Comparison of ENCODE assay signal across 8 cellular contexts in the genomic region with DNA sequence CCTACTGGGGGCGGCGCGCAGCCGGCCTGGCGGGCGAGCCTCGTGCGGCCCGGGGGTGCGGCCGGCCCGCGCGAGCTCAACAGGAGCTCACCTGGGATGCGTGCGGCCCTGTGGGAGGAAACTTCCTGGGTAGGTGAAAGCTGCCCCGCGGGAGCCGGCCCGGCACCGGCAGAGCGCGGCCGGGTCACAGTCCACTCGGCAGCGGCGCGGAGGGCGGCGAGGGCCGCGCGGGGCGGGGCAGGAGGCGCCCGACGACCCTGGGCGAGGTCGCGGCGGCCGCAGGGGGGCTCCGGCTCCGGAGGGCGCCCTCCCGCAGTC. TPM values are rescaled to one million over a fixed set of nuclear protein-coding genes. Genes with fewer than 3 reads are reported as not detected.
DNase-seq lines count a peak whose midpoint lies in the region; ATAC-seq and TF ChIP-seq lines count a peak whose summit lies in the region.

No MANE protein-coding gene starts in this region.

- CTCF ChIA-PET in activated CD8-positive, alpha-beta T cell treated with anti-CD3 and anti-CD28 coated beads, Interleukin-2, amount 10 ng/mL, durations not matched to agents 7 days and 5 days (lab: Charles Lee) = interaction anchor here (1.3 kb wide), 1 partner anchor 51 kb away, joined by 5 read pairs; no protein-coding TSS in a partner anchor

- H3K9me3 ChIP-seq in HUES64 (ENCODE audit: insufficient read depth, low read depth, low read length) (no peaks in the 10 kb centered on the region), esophagus (ENCODE audit: control insufficient read depth in 2 of 2, insufficient read depth in 1 of 2, low read depth in 1 of 2, low read length in 1 of 2) (no peaks in the 10 kb centered on the region), neural cell (ENCODE audit: low read length) (no peaks in the 10 kb centered on the region), vagina (no peaks in the 10 kb centered on the region)

- peak overlapping the region; percentile 81 for H3K4me3 ChIP-seq in HUES64 (ENCODE audit: low read length)
- H3K4me3 ChIP-seq in esophagus (ENCODE audit: low read depth in 1 of 2, low read length in 2 of 2) = peak overlapping the region; percentile 70 to 96
- H3K4me3 ChIP-seq in neural cell (ENCODE audit: low read length) = peak overlapping the region; percentile 71
- H3K4me3 ChIP-seq in vagina = peak overlapping the region; percentile 84 to 88

- H3K36me3 ChIP-seq in HUES64 (ENCODE audit: insufficient read depth, low read length) (no peaks in the 10 kb centered on the region), esophagus (ENCODE audit: control insufficient read depth in 2 of 2, insufficient read depth in 2 of 2, low read length in 1 of 2) (no peaks in the 10 kb centered on the region), neural cell (ENCODE audit: insufficient read depth, low read length) (no peaks in the 10 kb centered on the region), vagina (no peaks in the 10 kb centered on the region)

- peak overlapping the region; percentile 80 for H3K27ac Mint-ChIP-seq in activated CD8-positive, alpha-beta T cell treated with anti-CD3 and anti-CD28 coated beads, Interleukin-2, amount 10 ng/mL, durations not matched to agents 7 days and 5 days

- H3F3A ChIP-seq in neural cell (ENCODE audit: insufficient read depth, low read length, poor library complexity, severe bottlenecking) = no peaks in the 10 kb centered on the region

- DNase-seq in Daoy (ENCODE audit: low read depth) = peak; percentile 58
- DNase-seq in activated CD8-positive, alpha-beta T cell treated with anti-CD3 and anti-CD28 coated beads, Interleukin-2, amount 10 ng/mL, durations not matched to agents 7 days and 5 days = peak; percentile 65
- DNase-seq in vagina (ENCODE audit: extremely low spot score in 2 of 2) = no peak
- DNase-seq in 8988T = no peak

- no peak for TF ChIP-seq POLR2A in vagina (IDR thresholded peaks at IDR 0.05)

- no peaks in the 10 kb centered on the region for H3K9me2 ChIP-seq in neural cell (ENCODE audit: insufficient read depth, low read length)

- POLR2A ChIA-PET in activated CD8-positive, alpha-beta T cell treated with anti-CD3 and anti-CD28 coated beads, Interleukin-2, amount 10 ng/mL, durations not matched to agents 7 days and 5 days (lab: Charles Lee) = interaction anchor here (0.8 to 1.7 kb wide), 10 partner anchors 18 to 549 kb away, joined by 3 to 5 read pairs (median 4); partner anchors contain the start of genes CDKN2C and RNF11

- WGBS in HUES64 = under 1% methylated on average over 46 of the region's 46 CpGs
- 0% methylated on average over 29 to 46 of the region's 46 CpGs for WGBS in esophagus, 2 donors

- peaks cover 11% of the 10 kb centered on the region for H3K79me2 ChIP-seq in neural cell (replicated peaks; ENCODE audit: insufficient read depth, low read length)

- no peaks in the 10 kb centered on the region for H3K27me3 ChIP-seq in HUES64 (ENCODE audit: insufficient read depth, low read length)
- H3K27me3 ChIP-seq in esophagus (ENCODE audit: control insufficient read depth in 1 of 2, insufficient read depth in 2 of 2, low read length in 2 of 2) = no peaks in the 10 kb centered on the region
- peaks cover 7% of the 10 kb centered on the region for H3K27me3 ChIP-seq in neural cell (ENCODE audit: insufficient read depth, low read depth, low read length)
- H3K27me3 ChIP-seq in vagina = no peaks in the 10 kb centered on the region

- H3K4me2 ChIP-seq in neural cell (ENCODE audit: low read length) = no peak overlapping the region

- H3K9ac ChIP-seq in HUES64 (ENCODE audit: low read depth, low read length) (peak overlapping the region; percentile 88), neural cell (ENCODE audit: low read length) (peak overlapping the region; percentile 43)

- H3K4me1 ChIP-seq in HUES64 (ENCODE audit: insufficient read depth, low read length) (peaks cover 18% of the 10 kb centered on the region), esophagus (ENCODE audit: control insufficient read depth in 2 of 2, insufficient read depth in 2 of 2, low read length in 1 of 2) (peaks cover 0 to 2% of the 10 kb centered on the region in 2 donors), vagina (peaks cover 46% of the 10 kb centered on the region)

- H4K20me1 ChIP-seq in neural cell (ENCODE audit: insufficient read depth) = no peaks in the 10 kb centered on the region

- intact Hi-C loops in vagina (cut with DNase I) = no loop called here

- H3K4me3 Mint-ChIP-seq in activated CD8-positive, alpha-beta T cell treated with anti-CD3 and anti-CD28 coated beads, Interleukin-2, amount 10 ng/mL, durations not matched to agents 7 days and 5 days = peak overlapping the region; percentile 80

- H3K27ac ChIP-seq in HUES64 (ENCODE audit: low read depth, low read length) (peak overlapping the region; percentile 89; the same call in 1 of the 2 replicates), esophagus (ENCODE audit: low read depth in 2 of 2, low read length in 1 of 2) (peak overlapping the region; percentile 90 to 99), neural cell (ENCODE audit: low read length) (no peak overlapping the region), vagina (peak overlapping the region; percentile 90)

- TF ChIP-seq RAD21 in neural cell (conservative IDR thresholded peaks at IDR 0.05) = no peak

- H2AFZ ChIP-seq in neural cell (ENCODE audit: low read depth, low read length) = no peak overlapping the region

- TF ChIP-seq CTCF in neural cell (IDR thresholded peaks at IDR 0.05; ENCODE audit: poor library complexity, severe bottlenecking) (no peak), vagina (IDR thresholded peaks at IDR 0.05) (no peak)

- TF ChIP-seq EP300 in neural cell (conservative IDR thresholded peaks at IDR 0.05; ENCODE audit: poor library complexity, severe bottlenecking) = no peak

- peak; percentile 47 for ATAC-seq in GM21528 (IDR thresholded peaks at IDR 0.05; ENCODE audit: low FRiP score, unreplicated experiment)
- peak; percentile 76 for ATAC-seq in activated CD8-positive, alpha-beta T cell treated with anti-CD3 and anti-CD28 coated beads, Interleukin-2, amount 10 ng/mL, durations not matched to agents 7 days and 5 days

- H3K4me1 Mint-ChIP-seq in activated CD8-positive, alpha-beta T cell treated with anti-CD3 and anti-CD28 coated beads, Interleukin-2, amount 10 ng/mL, durations not matched to agents 7 days and 5 days (ENCODE audit: low read depth) = peaks cover 59% of the 10 kb centered on the region

- H3K9me3 Mint-ChIP-seq in activated CD8-positive, alpha-beta T cell treated with anti-CD3 and anti-CD28 coated beads, Interleukin-2, amount 10 ng/mL, durations not matched to agents 7 days and 5 days (ENCODE audit: insufficient read depth) = no peaks in the 10 kb centered on the region

- H3K36me3 Mint-ChIP-seq in activated CD8-positive, alpha-beta T cell treated with anti-CD3 and anti-CD28 coated beads, Interleukin-2, amount 10 ng/mL, durations not matched to agents 7 days and 5 days (ENCODE audit: low read depth) = peaks cover 3% of the 10 kb centered on the region

- no peaks in the 10 kb centered on the region for H3K27me3 Mint-ChIP-seq in activated CD8-positive, alpha-beta T cell treated with anti-CD3 and anti-CD28 coated beads, Interleukin-2, amount 10 ng/mL, durations not matched to agents 7 days and 5 days (ENCODE audit: low read depth)

TF ChIP-seq in neural cell, 6 proteins besides CTCF, POLR2A, EP300 and RAD21:
- TF ChIP-seq POLR2AphosphoS5 (IDR thresholded peaks at IDR 0.05) (no peak), MXI1 (conservative IDR thresholded peaks at IDR 0.05; ENCODE audit: poor library complexity, severe bottlenecking) (no peak), TAF1 (IDR thresholded peaks at IDR 0.05; ENCODE audit: low read depth) (no peak), SMC3 (conservative IDR thresholded peaks at IDR 0.05; ENCODE audit: poor library complexity) (no peak), EZH2 (IDR thresholded peaks at IDR 0.05; ENCODE audit: borderline replicate concordance, insufficient read depth, low read length, poor library complexity, severe bottlenecking) (no peak), REST (IDR thresholded peaks at IDR 0.05; ENCODE audit: borderline replicate concordance) (no peak)

RNA-seq across cellular contexts. Expression of gene EPS15, which starts 0.4 kb away (rescaled TPM):
- total RNA-seq in Daoy (2014; rRNA removed; shearing (Covaris generic)) = 33.4 and 43.0 TPM in 2 replicates
- polyA plus RNA-seq in HUES64 (2013, experiment 1 of 2) = 18.1 TPM
- 25.6 TPM for polyA plus RNA-seq in HUES64 (2013, experiment 2 of 2)
- total RNA-seq in activated CD8-positive, alpha-beta T cell treated with anti-CD3 and anti-CD28 coated beads, Interleukin-2, amount 10 ng/mL, durations not matched to agents 7 days and 5 days = 10 to 100 TPM; 57.2 to 58.4 TPM
- polyA plus RNA-seq in esophagus (10 to 100 TPM; 10.8 to 14.4 TPM), neural cell (91.9 and 101 TPM in 2 replicates)
- polyA minus RNA-seq in neural cell = 207 and 219 TPM in 2 replicates
- total RNA-seq in vagina = 70.5 TPM

Comparison
In these comparisons a context has a peak if more than half of its experiments do, and no peak if none do; other contexts are left out.
1. DNase-seq: peak in Daoy (single experiment) and activated CD8-positive, alpha-beta T cell treated with anti-CD3 and anti-CD28 coated beads, Interleukin-2, amount 10 ng/mL, durations not matched to agents 7 days and 5 days (single experiment); none in vagina (0 of 2) and 8988T (single experiment).
2. Peak in every context shown above with its lines, with median percentiles within 50 percentile points of each other: H3K4me3 ChIP-seq.